Comparison of ENCODE assay signal across 9 cellular contexts in genomic region chr4:8117278-8117682, GRCh38. TPM values are rescaled to one million over a fixed set of nuclear protein-coding genes. Genes with fewer than 3 reads are reported as not detected.
A peak's percentile ranks its signal among the peaks of the same experiment; 100 is the strongest.
DNase-seq lines count a peak whose midpoint lies in the region; ATAC-seq and TF ChIP-seq lines count a peak whose summit lies in the region.
"Had no signal": no experiment of that assay in that cellular context is flagged by ENCODE, and none has a peak within 500 bp of the region (broad histone marks: within the 10 kb centered on the region; RNA-seq: fewer than 3 reads in every experiment).

No MANE protein-coding gene starts in this region.

- H3K36me3 Mint-ChIP-seq in activated CD4-positive, alpha-beta memory T cell treated with anti-CD3 and anti-CD28 coated beads for 36 hours, result no peaks in the 10 kb centered on the region

- no peaks in the 10 kb centered on the region for H3K9me3 Mint-ChIP-seq in activated CD4-positive, alpha-beta memory T cell treated with anti-CD3 and anti-CD28 coated beads for 36 hours
- H3K9me3 Mint-ChIP-seq: stimulated activated naive CD8-positive, alpha-beta T cell treated with anti-CD3 and anti-CD28 coated beads, Interleukin-15, Interleukin-2, amounts not matched to agents 100 ng/mL and 50 ng/mL, for 24 hours had no signal

- TF ChIP-seq CTCF in GM06990 (IDR thresholded peaks at IDR 0.05; ENCODE audit: insufficient read depth, low read length, poor library complexity, severe bottlenecking), result no peak

- intact Hi-C loops in activated CD4-positive, alpha-beta memory T cell treated with anti-CD3 and anti-CD28 coated beads for 36 hours (cut with micrococcal nuclease), result no loop called here
- intact Hi-C loops in right cardiac atrium (cut with DNase I), result no loop called here

- H3K4me1 ChIP-seq in right cardiac atrium (ENCODE audit: control insufficient read depth, insufficient read depth, low read length), result peaks cover 7% of the 10 kb centered on the region

- H3K27ac Mint-ChIP-seq in activated CD4-positive, alpha-beta memory T cell treated with anti-CD3 and anti-CD28 coated beads for 36 hours, result no peak overlapping the region
- H3K27ac Mint-ChIP-seq: stimulated activated naive CD8-positive, alpha-beta T cell treated with anti-CD3 and anti-CD28 coated beads, Interleukin-15, Interleukin-2, amounts not matched to agents 100 ng/mL and 50 ng/mL, for 24 hours had no signal

- peaks cover 2% of the 10 kb centered on the region for H3K4me1 Mint-ChIP-seq in activated CD4-positive, alpha-beta memory T cell treated with anti-CD3 and anti-CD28 coated beads for 36 hours (ENCODE audit: low read depth)

- ATAC-seq in right cardiac atrium (peak; percentile 70 to 75), HG03457 (IDR thresholded peaks at IDR 0.05; ENCODE audit: unreplicated experiment) (no peak), HG03442 (IDR thresholded peaks at IDR 0.05; ENCODE audit: unreplicated experiment) (no peak)

- no peaks in the 10 kb centered on the region for H3K36me3 ChIP-seq in GM06990 (ENCODE audit: control insufficient read depth, insufficient read depth, low read length)

- no peaks in the 10 kb centered on the region for H3K27me3 Mint-ChIP-seq in activated CD4-positive, alpha-beta memory T cell treated with anti-CD3 and anti-CD28 coated beads for 36 hours
- H3K27me3 Mint-ChIP-seq: stimulated activated naive CD8-positive, alpha-beta T cell treated with anti-CD3 and anti-CD28 coated beads, Interleukin-15, Interleukin-2, amounts not matched to agents 100 ng/mL and 50 ng/mL, for 24 hours had no signal

- peaks cover 3% of the 10 kb centered on the region; the same call in 1 of the 2 replicates for H3K27me3 ChIP-seq in GM06990 (replicated peaks; ENCODE audit: control insufficient read depth, insufficient read depth, low read length)
- no peaks in the 10 kb centered on the region for H3K27me3 ChIP-seq in right cardiac atrium (ENCODE audit: control insufficient read depth, insufficient read depth)

- no peak overlapping the region for H3K27ac ChIP-seq in right cardiac atrium (ENCODE audit: low read length)

- CTCF ChIA-PET in activated CD4-positive, alpha-beta memory T cell treated with anti-CD3 and anti-CD28 coated beads for 36 hours (lab: Charles Lee), result no interaction called here

- POLR2A ChIA-PET in activated CD4-positive, alpha-beta memory T cell treated with anti-CD3 and anti-CD28 coated beads for 36 hours (lab: Charles Lee), result interaction anchor here (0.6 kb wide), 1 partner anchor 439 kb away, joined by 5 read pairs; no protein-coding TSS in a partner anchor

- peak; percentile 35 for DNase-seq in GM06990 (ENCODE audit: extremely low read depth, insufficient read length)
- DNase-seq in HT-29 (ENCODE audit: low spot score), result peak; percentile 81
- peak; percentile 58 for DNase-seq in activated CD4-positive, alpha-beta memory T cell treated with anti-CD3 and anti-CD28 coated beads for 36 hours
- peak; percentile 52 to 80 (median 78) for DNase-seq in right cardiac atrium
- DNase-seq in stimulated activated CD8-positive, alpha-beta memory T cell treated with anti-CD3 and anti-CD28 coated beads, Interleukin-7, amount 100 ng/mL, for 48 hours (ENCODE audit: extremely low read depth in 1 of 2, low read depth in 1 of 2), result peak; percentile 8 to 40
- DNase-seq in NCI-H2081 (lab: John Stamatoyannopoulos, UW), result no peak

- 55% methylated on average over 4 of the region's 4 CpGs for WGBS in right cardiac atrium

- H3K4me3 ChIP-seq in GM06990 (replicated peaks; ENCODE audit: low read depth, low read length) (no peak overlapping the region), right cardiac atrium (ENCODE audit: low read length) (no peak overlapping the region)

- no peak overlapping the region for H3K4me3 Mint-ChIP-seq in activated CD4-positive, alpha-beta memory T cell treated with anti-CD3 and anti-CD28 coated beads for 36 hours
- H3K4me3 Mint-ChIP-seq: stimulated activated naive CD8-positive, alpha-beta T cell treated with anti-CD3 and anti-CD28 coated beads, Interleukin-15, Interleukin-2, amounts not matched to agents 100 ng/mL and 50 ng/mL, for 24 hours had no signal

- H3K9me3 ChIP-seq in right cardiac atrium (ENCODE audit: control insufficient read depth, low read length), result no peaks in the 10 kb centered on the region

RNA-seq across cellular contexts. Expression of gene ABLIM2, which starts 41.3 kb away (rescaled TPM):
- total RNA-seq in HT-29 (2014; rRNA removed; shearing (Covaris generic)), result 0.13 TPM in 1 of 2 replicates, not detected in the other
- under 1 TPM; 0.55 to 0.63 TPM for total RNA-seq in activated CD4-positive, alpha-beta memory T cell treated with anti-CD3 and anti-CD28 coated beads for 36 hours
- 10 to 100 TPM in 2 of 4 donors, 1 to 10 TPM in 2; 6.2 to 17.4 (median 9.6) TPM for total RNA-seq in right cardiac atrium
- 4.2 TPM for polyA plus RNA-seq in right cardiac atrium

Comparison
In these comparisons a context has a peak if more than half of its experiments do, and no peak if none do; other contexts are left out.
1. DNase-seq: peak in GM06990 (single experiment), HT-29 (single experiment), activated CD4-positive, alpha-beta memory T cell treated with anti-CD3 and anti-CD28 coated beads for 36 hours (single experiment), right cardiac atrium (3 of 3) and stimulated activated CD8-positive, alpha-beta memory T cell treated with anti-CD3 and anti-CD28 coated beads, Interleukin-7, amount 100 ng/mL, for 48 hours (2 of 2); none in NCI-H2081 (0 of 2).
2. ATAC-seq: peak in right cardiac atrium (2 of 2); none in HG03457 (single experiment) and HG03442 (single experiment).